Comparison of ENCODE assay signal across 1 cellular context in the genomic region with DNA sequence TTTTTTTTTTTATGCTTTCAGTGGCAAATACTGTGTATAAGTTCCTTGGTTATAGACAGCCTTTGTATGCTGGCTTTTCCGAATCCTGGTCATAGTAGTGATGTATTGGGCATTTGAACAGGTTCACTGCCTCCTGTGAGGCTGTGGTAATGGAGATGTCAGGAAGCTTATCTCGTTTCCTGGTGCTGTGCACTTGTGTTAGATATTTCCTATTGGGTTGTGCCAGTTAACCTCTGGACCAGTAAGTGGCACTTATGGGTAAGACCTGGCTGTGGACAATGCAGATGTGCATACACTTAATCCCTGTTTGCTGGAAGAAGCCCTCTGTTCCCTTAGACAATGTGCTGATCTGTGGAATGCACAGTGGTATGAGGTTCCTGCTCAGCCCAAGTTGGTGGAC.
TF ChIP-seq lines count a peak whose summit lies in the region.

No MANE protein-coding gene starts in this region.

TF ChIP-seq in IMR-90, 13 proteins besides CTCF, POLR2A, EP300 and RAD21 (continued from another document):
- TF ChIP-seq BHLHE40 (IDR thresholded peaks at IDR 0.05; ENCODE audit: low read depth, low read length) (no peak), CEBPB (IDR thresholded peaks at IDR 0.05; ENCODE audit: low read depth, low read length) (no peak)
